In the genomic region with DNA sequence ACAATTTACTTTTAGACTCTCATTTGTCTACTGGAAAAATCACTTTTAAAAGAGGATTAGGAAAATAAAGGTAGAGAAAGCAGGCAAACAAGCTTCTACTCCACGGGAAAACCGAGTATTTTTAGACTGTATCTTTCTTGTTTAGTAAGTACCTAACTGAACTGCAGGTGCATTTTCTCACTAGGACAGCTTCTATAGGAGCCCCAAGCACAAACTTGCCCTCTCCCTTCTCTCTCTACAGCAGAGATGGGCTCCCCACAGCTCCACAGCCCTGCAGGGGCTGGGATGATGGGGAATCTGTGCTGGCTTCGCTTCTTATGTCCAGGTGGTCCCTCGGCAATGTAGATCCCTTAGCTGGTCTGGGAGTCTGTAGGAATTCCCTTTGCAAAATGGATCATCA, we compare ENCODE assay signal across 18 cellular contexts. TPM values are rescaled to one million over a fixed set of nuclear protein-coding genes. Genes with fewer than 3 reads are reported as not detected.
DNase-seq lines count a peak whose midpoint lies in the region; ATAC-seq, FAIRE-seq and TF ChIP-seq lines count a peak whose summit lies in the region.
"Had no signal": no experiment of that assay in that cellular context is flagged by ENCODE, and none has a peak within 500 bp of the region (broad histone marks: within the 10 kb centered on the region; RNA-seq: fewer than 3 reads in every experiment).

No MANE protein-coding gene starts in this region.

- no peak for TF ChIP-seq POLR2A in Peyer's patch (IDR thresholded peaks at IDR 0.05)

- no peaks in the 10 kb centered on the region for H3K27me3 Mint-ChIP-seq in T-helper 1 cell treated with Interleukin-12 subunit alpha and Interleukin-12 subunit beta and Interleukin-4 antibody, amounts not matched to agents 30 μg/mL and 1 μg/mL, for 36 hours (ENCODE audit: low read depth)
- H3K27me3 Mint-ChIP-seq in activated CD4-positive, alpha-beta memory T cell treated with anti-CD3 and anti-CD28 coated beads, Interleukin-2, amount 10 ng/mL, durations not matched to agents 7 days and 5 days, result no peaks in the 10 kb centered on the region
- H3K27me3 Mint-ChIP-seq in naive thymus-derived CD4-positive, alpha-beta T cell, result no peaks in the 10 kb centered on the region

- CTCF ChIA-PET in activated CD4-positive, alpha-beta memory T cell treated with anti-CD3 and anti-CD28 coated beads, Interleukin-2, amount 10 ng/mL, durations not matched to agents 7 days and 5 days (lab: Charles Lee), result interaction anchor here (0.9 to 2.0 kb wide), 5 partner anchors 9 to 81 kb away, joined by 3 to 15 read pairs (median 3); no protein-coding TSS in a partner anchor
- CTCF ChIA-PET in naive thymus-derived CD4-positive, alpha-beta T cell (lab: Charles Lee), result interaction anchor here (0.6 to 2.0 kb wide), 2 partner anchors 17 to 1149 kb away, joined by 3 to 6 read pairs; no protein-coding TSS in a partner anchor

- no peaks in the 10 kb centered on the region for H3K36me3 ChIP-seq in naive thymus-derived CD4-positive, alpha-beta T cell (ENCODE audit: control insufficient read depth in 2 of 3, insufficient read depth in 3 of 3, low read length in 3 of 3)
- H3K36me3 ChIP-seq in Peyer's patch, result no peaks in the 10 kb centered on the region
- H3K36me3 ChIP-seq: BE2C, heart left ventricle, transverse colon had no signal

- H3K27ac ChIP-seq in naive thymus-derived CD4-positive, alpha-beta T cell (ENCODE audit: low read depth, low read length), result peak overlapping the region; percentile 32
- H3K27ac ChIP-seq in Peyer's patch, result no peak overlapping the region
- H3K27ac ChIP-seq: transverse colon, VCaP had no signal

- H3K9me3 Mint-ChIP-seq in T-helper 1 cell treated with Interleukin-12 subunit alpha and Interleukin-12 subunit beta and Interleukin-4 antibody, amounts not matched to agents 30 μg/mL and 1 μg/mL, for 36 hours, result no peaks in the 10 kb centered on the region
- H3K9me3 Mint-ChIP-seq in activated CD4-positive, alpha-beta memory T cell treated with anti-CD3 and anti-CD28 coated beads, Interleukin-2, amount 10 ng/mL, durations not matched to agents 7 days and 5 days, result no peaks in the 10 kb centered on the region
- H3K9me3 Mint-ChIP-seq in naive thymus-derived CD4-positive, alpha-beta T cell, result no peaks in the 10 kb centered on the region
- H3K9me3 Mint-ChIP-seq: H9 had no signal

- H3K36me3 Mint-ChIP-seq in T-helper 1 cell treated with Interleukin-12 subunit alpha and Interleukin-12 subunit beta and Interleukin-4 antibody, amounts not matched to agents 30 μg/mL and 1 μg/mL, for 36 hours (ENCODE audit: low read depth), result no peaks in the 10 kb centered on the region
- H3K36me3 Mint-ChIP-seq in activated CD4-positive, alpha-beta memory T cell treated with anti-CD3 and anti-CD28 coated beads, Interleukin-2, amount 10 ng/mL, durations not matched to agents 7 days and 5 days (ENCODE audit: low read depth), result no peaks in the 10 kb centered on the region
- peaks cover 0 to 3% (median 0%) of the 10 kb centered on the region in 5 donors for H3K36me3 Mint-ChIP-seq in naive thymus-derived CD4-positive, alpha-beta T cell

- DNase-seq in T-helper 1 cell (no peak), GM18507 (ENCODE audit: extremely low spot score, insufficient read length, low read depth) (no peak), NCI-H1417 (lab: John Stamatoyannopoulos, UW) (no peak), Peyer's patch (no peak)
- DNase-seq in activated CD4-positive, alpha-beta memory T cell treated with anti-CD3 and anti-CD28 coated beads, Interleukin-2, amount 10 ng/mL, durations not matched to agents 7 days and 5 days, result no peak
- no peak for DNase-seq in naive thymus-derived CD4-positive, alpha-beta T cell
- DNase-seq: 8988T; BE2C; caudate nucleus; effector CD4-positive, alpha-beta T cell; H9; heart left ventricle; stimulated activated CD4-positive, alpha-beta T cell treated with anti-CD3 and anti-CD28 coated beads, Interleukin-12 subunit alpha, Interleukin-12 subunit beta, amount 100 ng/mL, for 4 hours; transverse colon had no signal

- peak overlapping the region; percentile 65 for H3K27ac Mint-ChIP-seq in T-helper 1 cell treated with Interleukin-12 subunit alpha and Interleukin-12 subunit beta and Interleukin-4 antibody, amounts not matched to agents 30 μg/mL and 1 μg/mL, for 36 hours
- H3K27ac Mint-ChIP-seq in activated CD4-positive, alpha-beta memory T cell treated with anti-CD3 and anti-CD28 coated beads, Interleukin-2, amount 10 ng/mL, durations not matched to agents 7 days and 5 days, result peak overlapping the region; percentile 65
- peak overlapping the region; percentile 24 to 86 (median 64) for H3K27ac Mint-ChIP-seq in naive thymus-derived CD4-positive, alpha-beta T cell
- H3K27ac Mint-ChIP-seq: H9 had no signal

- POLR2A ChIA-PET in activated CD4-positive, alpha-beta memory T cell treated with anti-CD3 and anti-CD28 coated beads, Interleukin-2, amount 10 ng/mL, durations not matched to agents 7 days and 5 days (lab: Charles Lee), result interaction anchor here (0.9 to 3.5 kb wide), 5 partner anchors 13 to 58 kb away, joined by 3 to 30 read pairs (median 5); partner anchors contain the start of gene PSTPIP2
- POLR2A ChIA-PET in naive thymus-derived CD4-positive, alpha-beta T cell (lab: Charles Lee), result interaction anchor here (1.1 to 1.4 kb wide), 4 partner anchors 13 to 18 kb away, joined by 4 to 5 read pairs (median 4); no protein-coding TSS in a partner anchor

- H3K4me1 ChIP-seq in naive thymus-derived CD4-positive, alpha-beta T cell (ENCODE audit: control insufficient read depth in 2 of 2, insufficient read depth in 2 of 2, low read length in 2 of 2), result peaks cover 10 to 17% of the 10 kb centered on the region in 2 donors
- H3K4me1 ChIP-seq in Peyer's patch, result peaks cover 0 to 5% (median 0%) of the 10 kb centered on the region in 4 donors
- H3K4me1 ChIP-seq: BE2C had no signal

- intact Hi-C loops in naive thymus-derived CD4-positive, alpha-beta T cell (cut with micrococcal nuclease), result no loop called here

- TF ChIP-seq CTCF in Peyer's patch (IDR thresholded peaks at IDR 0.05), result no peak

- peak overlapping the region; percentile 43 for H3K4me3 Mint-ChIP-seq in T-helper 1 cell treated with Interleukin-12 subunit alpha and Interleukin-12 subunit beta and Interleukin-4 antibody, amounts not matched to agents 30 μg/mL and 1 μg/mL, for 36 hours
- H3K4me3 Mint-ChIP-seq in activated CD4-positive, alpha-beta memory T cell treated with anti-CD3 and anti-CD28 coated beads, Interleukin-2, amount 10 ng/mL, durations not matched to agents 7 days and 5 days, result no peak overlapping the region
- H3K4me3 Mint-ChIP-seq in naive thymus-derived CD4-positive, alpha-beta T cell, result peak overlapping the region in 9 of 10 donors; percentile 21 to 72 (median 59)
- H3K4me3 Mint-ChIP-seq: H9 had no signal

- no peak overlapping the region for H3K4me3 ChIP-seq in naive thymus-derived CD4-positive, alpha-beta T cell (ENCODE audit: low read length)
- no peak overlapping the region for H3K4me3 ChIP-seq in Peyer's patch
- H3K4me3 ChIP-seq: heart left ventricle, transverse colon had no signal

- H3K4me1 Mint-ChIP-seq in T-helper 1 cell treated with Interleukin-12 subunit alpha and Interleukin-12 subunit beta and Interleukin-4 antibody, amounts not matched to agents 30 μg/mL and 1 μg/mL, for 36 hours (ENCODE audit: low read depth), result peaks cover 40% of the 10 kb centered on the region
- H3K4me1 Mint-ChIP-seq in activated CD4-positive, alpha-beta memory T cell treated with anti-CD3 and anti-CD28 coated beads, Interleukin-2, amount 10 ng/mL, durations not matched to agents 7 days and 5 days, result peaks cover 40% of the 10 kb centered on the region
- peaks cover 21 to 51% (median 46%) of the 10 kb centered on the region in 7 donors for H3K4me1 Mint-ChIP-seq in naive thymus-derived CD4-positive, alpha-beta T cell
- H3K4me1 Mint-ChIP-seq: H9 had no signal

- peak; percentile 39 for FAIRE-seq in GM18507 (lab: Jason Lieb, UNC)
- FAIRE-seq: RCC 7860 had no signal

- H3K9me3 ChIP-seq in naive thymus-derived CD4-positive, alpha-beta T cell (ENCODE audit: control insufficient read depth in 2 of 3, low read length in 3 of 3), result no peaks in the 10 kb centered on the region
- H3K9me3 ChIP-seq in Peyer's patch, result no peaks in the 10 kb centered on the region
- H3K9me3 ChIP-seq: BE2C, heart left ventricle, transverse colon had no signal

- no peak for ATAC-seq in naive thymus-derived CD4-positive, alpha-beta T cell
- ATAC-seq in GM19463 (IDR thresholded peaks at IDR 0.05; ENCODE audit: unreplicated experiment), result no peak
- ATAC-seq: heart left ventricle had no signal

- H3K27me3 ChIP-seq in naive thymus-derived CD4-positive, alpha-beta T cell (ENCODE audit: control insufficient read depth in 2 of 2, insufficient read depth in 2 of 2, low read length in 2 of 2), result no peaks in the 10 kb centered on the region
- H3K27me3 ChIP-seq in Peyer's patch, result no peaks in the 10 kb centered on the region
- H3K27me3 ChIP-seq: heart left ventricle, transverse colon had no signal

RNA-seq across cellular contexts. Expression of gene PSTPIP2, which starts 16.2 kb away (rescaled TPM):
- 1 to 10 TPM; 7.9 to 8.3 TPM for total RNA-seq in activated CD4-positive, alpha-beta memory T cell treated with anti-CD3 and anti-CD28 coated beads, Interleukin-2, amount 10 ng/mL, durations not matched to agents 7 days and 5 days
- total RNA-seq in naive thymus-derived CD4-positive, alpha-beta T cell, result 10 to 100 TPM; 11.1 to 24.6 (median 15.2) TPM
- polyA plus RNA-seq in naive thymus-derived CD4-positive, alpha-beta T cell, result 10 to 100 TPM; 13.5 to 15.9 TPM
- 10 to 100 TPM in 1 of 4 donors, 1 to 10 TPM in 3; 3.5 to 17.3 (median 7.3) TPM for total RNA-seq in Peyer's patch

RNA-seq across cellular contexts. Expression of gene ATP5F1A, which starts 42.3 kb away (rescaled TPM):
- total RNA-seq in activated CD4-positive, alpha-beta memory T cell treated with anti-CD3 and anti-CD28 coated beads, Interleukin-2, amount 10 ng/mL, durations not matched to agents 7 days and 5 days, result 100 to 1,000 TPM; 282 to 287 TPM
- 100 to 1,000 TPM; 181 to 311 (median 212) TPM for total RNA-seq in naive thymus-derived CD4-positive, alpha-beta T cell
- 100 to 1,000 TPM; 484 to 541 TPM for polyA plus RNA-seq in naive thymus-derived CD4-positive, alpha-beta T cell
- 100 to 1,000 TPM; 295 to 667 (median 443) TPM for total RNA-seq in Peyer's patch

RNA-seq across cellular contexts. Expression of gene HAUS1, which starts 48.3 kb away (rescaled TPM):
- 10 to 100 TPM; 59.2 to 63.2 TPM for total RNA-seq in activated CD4-positive, alpha-beta memory T cell treated with anti-CD3 and anti-CD28 coated beads, Interleukin-2, amount 10 ng/mL, durations not matched to agents 7 days and 5 days
- 10 to 100 TPM; 10.4 to 47.2 (median 15.2) TPM for total RNA-seq in naive thymus-derived CD4-positive, alpha-beta T cell
- 10 to 100 TPM; 30.0 to 42.7 TPM for polyA plus RNA-seq in naive thymus-derived CD4-positive, alpha-beta T cell
- total RNA-seq in Peyer's patch, result 10 to 100 TPM; 24.1 to 54.8 (median 37.3) TPM
